21 cellular contexts compared by ENCODE assay signal in the genomic region with DNA sequence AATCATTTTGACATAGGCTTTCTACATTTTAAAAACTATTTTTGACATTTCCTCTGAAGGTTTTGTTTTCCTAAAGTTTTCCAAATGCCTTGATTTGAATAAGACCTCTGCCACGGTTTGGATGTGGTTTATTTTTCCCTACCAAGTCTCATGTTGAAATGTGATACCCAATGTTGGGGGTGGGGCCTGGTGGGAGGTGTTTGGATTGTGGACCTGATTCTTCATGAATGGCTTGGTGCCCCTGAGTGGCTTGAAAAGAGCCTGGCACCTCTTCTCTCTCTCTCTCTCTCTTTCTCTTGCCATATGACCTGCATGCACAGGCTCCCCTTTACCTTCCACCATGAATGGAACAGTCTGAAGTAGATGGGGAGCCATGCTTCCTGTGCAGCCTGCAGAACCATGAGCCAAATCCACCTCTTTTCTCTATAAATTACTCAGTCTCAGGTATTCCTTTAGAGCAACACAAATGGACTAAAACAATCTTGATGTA. TPM values are rescaled to one million over a fixed set of nuclear protein-coding genes. Genes with fewer than 3 reads are reported as not detected.
"Had no signal": no experiment of that assay in that cellular context is flagged by ENCODE, and none has a peak within 500 bp of the region (broad histone marks: within the 10 kb centered on the region; RNA-seq: fewer than 3 reads in every experiment).

No MANE protein-coding gene starts in this region.

- H3K9me3 ChIP-seq: gastrocnemius medialis, ovary had no signal

- H3K4me3 ChIP-seq: esophagus muscularis mucosa, gastrocnemius medialis, heart right ventricle, mucosa of descending colon, ovary, right atrium auricular region, sigmoid colon, skin epidermis, stomach, uterus had no signal

- ATAC-seq: effector memory CD8-positive, alpha-beta T cell; gastrocnemius medialis; heart right ventricle; left lobe of liver; mucosa of descending colon; naive thymus-derived CD8-positive, alpha-beta T cell; stimulated activated naive B cell treated with anti-CD40 and anti-IgM and Interleukin-4, amounts not matched to agents 10 μg/mL and 1 μg/mL and 100 μg/mL, for 72 hours had no signal

- H3K27me3 ChIP-seq: ovary, right atrium auricular region had no signal

- DNase-seq: effector memory CD8-positive, alpha-beta T cell; gastrocnemius medialis; heart right ventricle; hypothalamus; kidney glomerular epithelial cell; mammary epithelial cell; mucosa of descending colon; naive thymus-derived CD8-positive, alpha-beta T cell; ovary; sigmoid colon; stimulated activated CD4-positive, alpha-beta T cell treated with anti-CD3 and anti-CD28 coated beads, Interleukin-2, amount 100 ng/mL, for 24 hours; stimulated activated CD4-positive, alpha-beta T cell treated with anti-CD3 and anti-CD28 coated beads, Interleukin-4, amount 100 ng/mL, for 4 hours; stimulated activated naive B cell treated with anti-CD40 and anti-IgM and Interleukin-4, amounts not matched to agents 10 μg/mL and 1 μg/mL and 100 μg/mL, for 72 hours; stomach; substantia nigra; uterus had no signal

- H3K36me3 ChIP-seq: esophagus muscularis mucosa, gastrocnemius medialis, heart right ventricle, ovary, right atrium auricular region, sigmoid colon, stomach, uterus had no signal

- H3K4me1 ChIP-seq: esophagus muscularis mucosa, gastrocnemius medialis, heart right ventricle, right atrium auricular region, sigmoid colon, stomach, uterus had no signal

- H3K27ac ChIP-seq: epithelial cell of prostate, esophagus muscularis mucosa, gastrocnemius medialis, heart right ventricle, ovary, right atrium auricular region, sigmoid colon, skin epidermis, stomach, uterus had no signal

RNA-seq across cellular contexts. Expression of gene MMEL1, which starts 14.8 kb away (rescaled TPM):
- total RNA-seq: gastrocnemius medialis, left lobe of liver, mammary epithelial cell, right atrium auricular region had no signal
- polyA plus RNA-seq: mammary epithelial cell had no signal
